31 cellular contexts compared by ENCODE assay signal in genomic region chr2:222927600-222927999, GRCh38.
"Had no signal": no experiment of that assay in that cellular context is flagged by ENCODE, and none has a peak within 500 bp of the region (broad histone marks: within the 10 kb centered on the region; RNA-seq: fewer than 3 reads in every experiment).

No MANE protein-coding gene starts in this region.

- H3K9me3 Mint-ChIP-seq: activated B cell treated with CpG ODN at 0.5 μM for 24 hours; activated naive CD4-positive, alpha-beta T cell treated with anti-CD3 and anti-CD28 coated beads, Interleukin-2, amount 50 U/mL, for 72 hours; activated T-helper 2 cell treated with anti-CD3 and anti-CD28 coated beads, Interferon-gamma antibody, Interleukin-2, Interleukin-4, amounts not matched to agents 10 μg/mL and 5 μg/mL and 100 μg/mL, durations not matched to agents 14 hours and 24 hours and 36 hours; central memory CD8-positive, alpha-beta T cell; dendritic cell treated with granulocyte-macrophage colony-stimulating factor and Interleukin-4, amounts not matched to agents 40 ng/mL and 50 ng/mL, for 4 days; natural killer cell treated with Interleukin-12 subunit alpha and Interleukin-12 subunit beta and Interleukin-15 and Interleukin-18, amount 100 ng/mL, for 72 hours; stimulated activated naive B cell treated with anti-CD40 and anti-IgM and Interleukin-4, amounts not matched to agents 10 μg/mL and 1 μg/mL and 100 μg/mL, for 72 hours; T-cell; T-helper 2 cell treated with Interferon-gamma antibody and Interleukin-4, amounts not matched to agents 5 μg/mL and 100 μg/mL, for 36 hours had no signal

- H3K27ac ChIP-seq: breast epithelium, gastroesophageal sphincter, hepatocyte, left ventricle myocardium inferior, skin epidermis, stomach, thyroid gland, upper lobe of left lung had no signal

- H3K9me3 ChIP-seq: breast epithelium, gastroesophageal sphincter, left ventricle myocardium inferior, mucosa of descending colon, stomach, thyroid gland, upper lobe of left lung had no signal

- H3K4me1 ChIP-seq: breast epithelium, gastroesophageal sphincter, upper lobe of left lung had no signal

- ATAC-seq: activated naive CD4-positive, alpha-beta T cell treated with anti-CD3 and anti-CD28 coated beads, Interleukin-2, amount 50 U/mL, for 72 hours; gastroesophageal sphincter; mucosa of descending colon; natural killer cell treated with Interleukin-12 subunit alpha and Interleukin-12 subunit beta and Interleukin-15 and Interleukin-18, amount 100 ng/mL, for 72 hours; sciatic nerve; stimulated activated naive B cell treated with anti-CD40 and anti-IgM and Interleukin-4, amounts not matched to agents 10 μg/mL and 1 μg/mL and 100 μg/mL, for 72 hours; T-cell had no signal

- H2AFZ ChIP-seq: hepatocyte had no signal

- DNase-seq: activated B cell treated with CpG ODN at 0.5 μM for 24 hours; activated CD4-positive, alpha-beta T cell treated with anti-CD3 and anti-CD28 coated beads for 4 hours; activated CD4-positive, alpha-beta T cell treated with anti-CD3 and anti-CD28 coated beads, Interleukin-2, amount 50 U/mL, for 48 hours; activated CD8-positive, alpha-beta memory T cell treated with anti-CD3 and anti-CD28 coated beads, Interleukin-2, amount 50 U/mL, for 4 hours; activated naive CD4-positive, alpha-beta T cell; activated T-cell treated with anti-CD3 and anti-CD28 coated beads, Interleukin-2, amount 50 U/mL, for 1 hour; effector CD8-positive, alpha-beta T cell; erythroblast; islet precursor cell; left ventricle myocardium inferior; mesendoderm; mucosa of descending colon; stimulated activated CD4-positive, alpha-beta T cell treated with anti-CD3 and anti-CD28 coated beads, Interleukin-1b, Interleukin-23, amount 100 ng/mL, for 48 hours; stimulated activated naive B cell treated with anti-CD40 and anti-IgM and Interleukin-4, amounts not matched to agents 10 μg/mL and 1 μg/mL and 100 μg/mL, for 72 hours; stomach; T-cell; thyroid gland; upper lobe of left lung had no signal

- H3K4me3 Mint-ChIP-seq: activated B cell treated with CpG ODN at 0.5 μM for 24 hours; central memory CD8-positive, alpha-beta T cell; dendritic cell treated with granulocyte-macrophage colony-stimulating factor and Interleukin-4, amounts not matched to agents 40 ng/mL and 50 ng/mL, for 4 days; natural killer cell treated with Interleukin-12 subunit alpha and Interleukin-12 subunit beta and Interleukin-15 and Interleukin-18, amount 100 ng/mL, for 72 hours; stimulated activated naive B cell treated with anti-CD40 and anti-IgM and Interleukin-4, amounts not matched to agents 10 μg/mL and 1 μg/mL and 100 μg/mL, for 72 hours; T-cell; T-helper 2 cell treated with Interferon-gamma antibody and Interleukin-4, amounts not matched to agents 5 μg/mL and 100 μg/mL, for 36 hours had no signal

- H3K27ac Mint-ChIP-seq: activated B cell treated with CpG ODN at 0.5 μM for 24 hours; activated naive CD4-positive, alpha-beta T cell treated with anti-CD3 and anti-CD28 coated beads, Interleukin-2, amount 50 U/mL, for 72 hours; activated T-helper 2 cell treated with anti-CD3 and anti-CD28 coated beads, Interferon-gamma antibody, Interleukin-2, Interleukin-4, amounts not matched to agents 10 μg/mL and 5 μg/mL and 100 μg/mL, durations not matched to agents 14 hours and 24 hours and 36 hours; dendritic cell treated with granulocyte-macrophage colony-stimulating factor and Interleukin-4, amounts not matched to agents 40 ng/mL and 50 ng/mL, for 4 days; natural killer cell treated with Interleukin-12 subunit alpha and Interleukin-12 subunit beta and Interleukin-15 and Interleukin-18, amount 100 ng/mL, for 72 hours; stimulated activated naive B cell treated with anti-CD40 and anti-IgM and Interleukin-4, amounts not matched to agents 10 μg/mL and 1 μg/mL and 100 μg/mL, for 72 hours; T-cell; T-helper 2 cell treated with Interferon-gamma antibody and Interleukin-4, amounts not matched to agents 5 μg/mL and 100 μg/mL, for 36 hours had no signal

- H3K4me2 ChIP-seq: hepatocyte had no signal

- H3K27me3 ChIP-seq: breast epithelium, gastroesophageal sphincter, hepatocyte, stomach, thyroid gland, upper lobe of left lung had no signal

- H3K4me1 Mint-ChIP-seq: activated B cell treated with CpG ODN at 0.5 μM for 24 hours; central memory CD8-positive, alpha-beta T cell; stimulated activated naive B cell treated with anti-CD40 and anti-IgM and Interleukin-4, amounts not matched to agents 10 μg/mL and 1 μg/mL and 100 μg/mL, for 72 hours; T-cell had no signal

- H3K79me2 ChIP-seq: hepatocyte had no signal

- H3K27me3 Mint-ChIP-seq: activated B cell treated with CpG ODN at 0.5 μM for 24 hours; central memory CD8-positive, alpha-beta T cell; dendritic cell treated with granulocyte-macrophage colony-stimulating factor and Interleukin-4, amounts not matched to agents 40 ng/mL and 50 ng/mL, for 4 days; natural killer cell treated with Interleukin-12 subunit alpha and Interleukin-12 subunit beta and Interleukin-15 and Interleukin-18, amount 100 ng/mL, for 72 hours; stimulated activated naive B cell treated with anti-CD40 and anti-IgM and Interleukin-4, amounts not matched to agents 10 μg/mL and 1 μg/mL and 100 μg/mL, for 72 hours; T-cell had no signal

- FAIRE-seq: endometrium had no signal

- H3K4me3 ChIP-seq: breast epithelium, gastroesophageal sphincter, hepatocyte, left ventricle myocardium inferior, lung, mucosa of descending colon, skin epidermis, stomach, thyroid gland, upper lobe of left lung had no signal
